Comparison of ENCODE assay signal across 2 cellular contexts in the genomic region with DNA sequence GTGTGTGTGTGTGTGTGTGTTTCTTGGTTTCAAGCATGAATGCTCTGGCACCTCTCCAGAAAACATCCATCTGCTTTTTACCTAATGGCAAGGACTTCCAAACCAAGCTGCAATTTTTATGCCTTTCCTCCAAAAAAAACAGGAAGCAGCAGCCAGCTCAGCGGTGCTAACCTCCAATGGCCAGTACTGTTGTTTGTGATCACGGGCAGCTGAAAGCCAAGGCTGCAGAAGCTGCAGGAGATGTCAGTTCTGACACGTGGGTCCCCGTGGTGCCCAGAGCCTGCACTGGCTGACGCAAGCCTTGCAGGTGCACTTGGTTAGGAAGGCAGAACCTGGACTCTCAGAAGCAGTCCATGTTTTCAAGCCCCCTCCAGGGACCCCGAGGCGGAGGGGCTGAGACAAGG.
TF ChIP-seq lines count a peak whose summit lies in the region.

No MANE protein-coding gene starts in this region.

TF ChIP-seq in SK-N-SH, 30 proteins besides CTCF, POLR2A, EP300 and RAD21:
- TF ChIP-seq, protein P1, sequence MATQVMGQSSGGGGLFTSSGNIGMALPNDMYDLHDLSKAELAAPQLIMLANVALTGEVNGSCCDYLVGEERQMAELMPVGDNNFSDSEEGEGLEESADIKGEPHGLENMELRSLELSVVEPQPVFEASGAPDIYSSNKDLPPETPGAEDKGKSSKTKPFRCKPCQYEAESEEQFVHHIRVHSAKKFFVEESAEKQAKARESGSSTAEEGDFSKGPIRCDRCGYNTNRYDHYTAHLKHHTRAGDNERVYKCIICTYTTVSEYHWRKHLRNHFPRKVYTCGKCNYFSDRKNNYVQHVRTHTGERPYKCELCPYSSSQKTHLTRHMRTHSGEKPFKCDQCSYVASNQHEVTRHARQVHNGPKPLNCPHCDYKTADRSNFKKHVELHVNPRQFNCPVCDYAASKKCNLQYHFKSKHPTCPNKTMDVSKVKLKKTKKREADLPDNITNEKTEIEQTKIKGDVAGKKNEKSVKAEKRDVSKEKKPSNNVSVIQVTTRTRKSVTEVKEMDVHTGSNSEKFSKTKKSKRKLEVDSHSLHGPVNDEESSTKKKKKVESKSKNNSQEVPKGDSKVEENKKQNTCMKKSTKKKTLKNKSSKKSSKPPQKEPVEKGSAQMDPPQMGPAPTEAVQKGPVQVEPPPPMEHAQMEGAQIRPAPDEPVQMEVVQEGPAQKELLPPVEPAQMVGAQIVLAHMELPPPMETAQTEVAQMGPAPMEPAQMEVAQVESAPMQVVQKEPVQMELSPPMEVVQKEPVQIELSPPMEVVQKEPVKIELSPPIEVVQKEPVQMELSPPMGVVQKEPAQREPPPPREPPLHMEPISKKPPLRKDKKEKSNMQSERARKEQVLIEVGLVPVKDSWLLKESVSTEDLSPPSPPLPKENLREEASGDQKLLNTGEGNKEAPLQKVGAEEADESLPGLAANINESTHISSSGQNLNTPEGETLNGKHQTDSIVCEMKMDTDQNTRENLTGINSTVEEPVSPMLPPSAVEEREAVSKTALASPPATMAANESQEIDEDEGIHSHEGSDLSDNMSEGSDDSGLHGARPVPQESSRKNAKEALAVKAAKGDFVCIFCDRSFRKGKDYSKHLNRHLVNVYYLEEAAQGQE (IDR thresholded peaks at IDR 0.05; ENCODE audit: low read depth, low read length) = no peak
- peak; percentile 38; the same call in 1 of the 2 replicates for TF ChIP-seq MXI1 (IDR thresholded peaks at IDR 0.05; ENCODE audit: low read depth, low read length)

TF ChIP-seq in SK-N-SH treated with all-trans-retinoic acid at 6 μM for 48 hours, 23 proteins besides CTCF, POLR2A, EP300 and RAD21 (continued from another document):
- TF ChIP-seq TSHZ2 (CRISPR knock-in tag; IDR thresholded peaks at IDR 0.05) (no peak), ESRRG (CRISPR knock-in tag; IDR thresholded peaks at IDR 0.05) (no peak)
